ENCODE assay signal across 8 cellular contexts in the genomic region with DNA sequence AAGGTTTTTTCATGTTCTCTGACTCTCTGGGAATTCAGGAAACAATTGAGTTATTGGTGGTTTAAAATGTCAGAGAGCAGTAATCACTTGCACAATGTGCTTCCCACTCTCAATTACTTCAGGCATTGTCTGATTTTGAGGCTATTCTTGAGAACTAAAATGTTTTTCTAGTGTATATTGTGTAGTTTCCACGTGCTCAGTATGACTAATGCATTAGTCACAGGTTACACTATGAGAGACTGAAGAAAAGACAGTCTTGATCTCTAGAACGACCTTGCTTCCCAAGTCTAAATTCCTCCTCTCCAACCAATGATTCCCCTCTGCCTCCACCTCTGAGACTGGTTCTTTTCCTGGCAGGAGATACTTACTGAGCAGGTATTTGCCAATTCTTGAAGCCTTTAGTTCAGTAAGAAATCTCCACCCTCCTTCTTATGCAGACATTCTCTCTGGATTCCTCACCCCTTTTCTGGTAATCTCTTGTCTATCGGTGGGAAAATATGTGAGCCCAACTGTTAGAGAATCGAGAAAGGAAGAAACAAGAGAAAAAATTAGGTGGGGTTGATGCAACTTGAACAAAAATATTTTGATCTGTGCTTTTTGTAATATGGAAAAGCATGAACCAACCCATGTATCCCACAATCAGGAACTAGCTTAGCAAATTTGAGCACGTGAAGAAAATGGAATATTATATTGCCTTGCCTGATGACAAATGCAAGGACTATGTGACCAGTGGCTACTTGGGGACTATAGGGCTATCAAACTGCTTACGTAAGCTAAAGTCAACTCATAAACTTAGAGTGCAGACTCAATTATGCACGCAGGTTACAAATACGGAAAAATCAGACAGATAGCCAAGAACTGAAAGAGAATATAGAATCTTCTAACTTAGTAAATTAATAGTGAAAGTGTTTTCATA.
DNase-seq lines count a peak whose midpoint lies in the region; ATAC-seq and TF ChIP-seq lines count a peak whose summit lies in the region.

No MANE protein-coding gene starts in this region.

- H3K27ac Mint-ChIP-seq in nephron progenitor cell, result peak overlapping the region; percentile 73

- DNase-seq in NCI-H460 (ENCODE audit: extremely low read depth, low read depth), result peak; percentile 26
- DNase-seq in nephron progenitor cell, result no peak
- DNase-seq in mesenteric fat pad (ENCODE audit: low spot score), result no peak
- DNase-seq in UCSD-AML1 (lab: John Stamatoyannopoulos, UW; ENCODE audit: unreplicated experiment), result no peak
- no peak for DNase-seq in GF-D8 (lab: John Stamatoyannopoulos, UW)

- H3K36me3 Mint-ChIP-seq in nephron progenitor cell (ENCODE audit: low read depth), result peaks cover 4% of the 10 kb centered on the region

- peaks cover 40% of the 10 kb centered on the region for H3K9me3 Mint-ChIP-seq in nephron progenitor cell

- peak overlapping the region; percentile 93 for H3K27ac ChIP-seq in cingulate gyrus (ENCODE audit: low read depth, low read length)

- ATAC-seq in GM18868 (IDR thresholded peaks at IDR 0.05; ENCODE audit: unreplicated experiment) (peak; percentile 83), GM18502 (IDR thresholded peaks at IDR 0.05; ENCODE audit: poor library complexity, unreplicated experiment) (no peak)

- peaks cover 2% of the 10 kb centered on the region for H3K27me3 Mint-ChIP-seq in nephron progenitor cell (ENCODE audit: low read depth, poor library complexity)

- H3K4me3 Mint-ChIP-seq in nephron progenitor cell, result no peak overlapping the region

- H3K4me1 Mint-ChIP-seq in nephron progenitor cell, result peaks cover 4% of the 10 kb centered on the region

- no peak for TF ChIP-seq CTCF in nephron progenitor cell (IDR thresholded peaks at IDR 0.05)
